33 cellular contexts compared by ENCODE assay signal in the genomic region with DNA sequence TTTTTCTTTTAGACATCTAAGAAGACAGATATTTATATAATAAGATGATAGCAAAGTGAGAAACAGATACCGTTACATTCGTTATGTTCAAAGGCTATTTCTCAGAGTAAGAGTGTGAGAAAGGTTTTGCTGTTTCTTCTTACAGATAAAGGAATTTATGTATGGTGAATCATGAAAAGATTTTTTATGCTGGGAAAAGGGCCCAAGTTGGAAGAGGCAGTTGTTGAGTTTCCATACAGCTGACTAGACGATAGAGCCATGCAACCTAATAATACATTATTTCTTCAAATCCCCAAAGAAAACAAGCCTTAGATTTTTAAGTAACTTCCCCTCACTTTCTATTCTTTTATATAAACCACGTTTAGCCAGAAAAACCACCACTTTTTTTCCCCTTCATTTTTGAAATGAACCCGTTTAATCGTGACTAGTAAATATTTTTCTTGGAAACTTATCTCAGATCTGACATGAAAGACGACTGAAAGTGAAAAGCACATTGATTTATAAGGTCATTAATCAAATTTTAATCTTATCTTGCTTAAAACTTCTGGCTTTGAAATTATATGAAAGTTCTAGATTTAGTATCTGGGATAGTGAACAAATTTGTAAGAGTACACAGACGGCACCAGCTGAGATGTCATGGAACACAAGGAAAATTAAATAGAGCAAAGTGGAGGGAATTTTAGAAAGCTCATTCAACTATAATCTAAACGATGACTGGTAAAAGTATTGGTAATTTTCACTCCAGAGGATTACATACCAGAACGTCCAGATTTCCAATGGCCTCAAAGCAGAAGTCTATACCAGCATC. TPM values are rescaled to one million over a fixed set of nuclear protein-coding genes. Genes with fewer than 3 reads are reported as not detected.
DNase-seq lines count a peak whose midpoint lies in the region; ATAC-seq and TF ChIP-seq lines count a peak whose summit lies in the region.
"Had no signal": no experiment of that assay in that cellular context is flagged by ENCODE, and none has a peak within 500 bp of the region (broad histone marks: within the 10 kb centered on the region; RNA-seq: fewer than 3 reads in every experiment).

No MANE protein-coding gene starts in this region.

- peak; percentile 45 for DNase-seq in amniotic epithelial cell (ENCODE audit: low read depth)
- peak; percentile 24 for DNase-seq in choroid plexus epithelial cell (ENCODE audit: low read depth)
- DNase-seq in omental fat pad (ENCODE audit: low spot score), result no peak
- DNase-seq in NCI-H69 (lab: John Stamatoyannopoulos, UW), result no peak
- no peak for DNase-seq in activated CD4-positive, alpha-beta T cell treated with anti-CD3 and anti-CD28 coated beads, Interleukin-2, amount 50 U/mL, for 1 hour
- no peak for DNase-seq in progenitor cell of endocrine pancreas (ENCODE audit: low spot score, unreplicated experiment)
- DNase-seq: activated CD4-positive, alpha-beta memory T cell treated with anti-CD3 and anti-CD28 coated beads, Interleukin-2, amount 10 ng/mL, durations not matched to agents 7 days and 5 days; activated CD4-positive, CD25-positive, alpha-beta regulatory T cell treated with anti-CD3 and anti-CD28 coated beads, Interleukin-2, amount 50 U/mL, for 72 hours; activated CD8-positive, alpha-beta memory T cell treated with anti-CD3 and anti-CD28 coated beads, Interleukin-2, amount 50 U/mL, for 4 hours; activated naive CD4-positive, alpha-beta T cell; activated naive CD8-positive, alpha-beta T cell treated with anti-CD3 and anti-CD28 coated beads, Interleukin-2, amount 50 U/mL, for 24 hours; COR-L47; cortex of kidney; effector memory CD4-positive, alpha-beta T cell; islet precursor cell; Kasumi-1; left ventricle myocardium superior; MV-4-11; NCI-H1436; NCI-H2081; NCI-H526; Right ventricle myocardium superior; T-helper 17 cell had no signal

- ATAC-seq in omental fat pad (ENCODE audit: low FRiP score), result peak; percentile 65
- no peak for ATAC-seq in HG03432 (IDR thresholded peaks at IDR 0.05; ENCODE audit: unreplicated experiment)
- ATAC-seq: activated naive CD8-positive, alpha-beta T cell treated with anti-CD3 and anti-CD28 coated beads, Interleukin-2, amount 50 U/mL, for 24 hours; left ventricle myocardium superior; Panc1; SK-N-SH treated with all-trans-retinoic acid at 6 μM for 48 hours; stimulated activated memory B cell treated with anti-CD40 and anti-IgM and Interleukin-4, amounts not matched to agents 10 μg/mL and 1 μg/mL and 100 μg/mL, for 72 hours; T-helper 17 cell had no signal

- H3K9me3 Mint-ChIP-seq in progenitor cell of endocrine pancreas (ENCODE audit: low read depth), result no peaks in the 10 kb centered on the region
- H3K9me3 Mint-ChIP-seq: activated CD4-positive, alpha-beta memory T cell treated with anti-CD3 and anti-CD28 coated beads, Interleukin-2, amount 10 ng/mL, durations not matched to agents 7 days and 5 days; activated naive CD8-positive, alpha-beta T cell treated with anti-CD3 and anti-CD28 coated beads, Interleukin-2, amount 50 U/mL, for 24 hours; stimulated activated memory B cell treated with anti-CD40 and anti-IgM and Interleukin-4, amounts not matched to agents 10 μg/mL and 1 μg/mL and 100 μg/mL, for 72 hours had no signal

- H3K27me3 Mint-ChIP-seq in progenitor cell of endocrine pancreas, result peaks cover 3% of the 10 kb centered on the region
- H3K27me3 Mint-ChIP-seq: activated naive CD8-positive, alpha-beta T cell treated with anti-CD3 and anti-CD28 coated beads, Interleukin-2, amount 50 U/mL, for 24 hours; stimulated activated memory B cell treated with anti-CD40 and anti-IgM and Interleukin-4, amounts not matched to agents 10 μg/mL and 1 μg/mL and 100 μg/mL, for 72 hours had no signal

- H3K36me3 Mint-ChIP-seq in progenitor cell of endocrine pancreas (ENCODE audit: insufficient read depth), result peaks cover 1% of the 10 kb centered on the region
- H3K36me3 Mint-ChIP-seq: stimulated activated memory B cell treated with anti-CD40 and anti-IgM and Interleukin-4, amounts not matched to agents 10 μg/mL and 1 μg/mL and 100 μg/mL, for 72 hours had no signal

- no peak for TF ChIP-seq CTCF in choroid plexus epithelial cell (conservative IDR thresholded peaks at IDR 0.05; ENCODE audit: low read depth, low read length)
- TF ChIP-seq CTCF in omental fat pad (IDR thresholded peaks at IDR 0.05), result no peak
- TF ChIP-seq CTCF in progenitor cell of endocrine pancreas (IDR thresholded peaks at IDR 0.05; ENCODE audit: unreplicated experiment), result no peak

- H3K4me1 Mint-ChIP-seq in progenitor cell of endocrine pancreas (ENCODE audit: low read depth), result peaks cover 30% of the 10 kb centered on the region
- H3K4me1 Mint-ChIP-seq: activated CD4-positive, alpha-beta memory T cell treated with anti-CD3 and anti-CD28 coated beads, Interleukin-2, amount 10 ng/mL, durations not matched to agents 7 days and 5 days; activated naive CD8-positive, alpha-beta T cell treated with anti-CD3 and anti-CD28 coated beads, Interleukin-2, amount 50 U/mL, for 24 hours; stimulated activated memory B cell treated with anti-CD40 and anti-IgM and Interleukin-4, amounts not matched to agents 10 μg/mL and 1 μg/mL and 100 μg/mL, for 72 hours; T-helper 17 cell had no signal

- no peak overlapping the region for H3K27ac Mint-ChIP-seq in progenitor cell of endocrine pancreas
- H3K27ac Mint-ChIP-seq: activated CD4-positive, alpha-beta memory T cell treated with anti-CD3 and anti-CD28 coated beads, Interleukin-2, amount 10 ng/mL, durations not matched to agents 7 days and 5 days; activated naive CD8-positive, alpha-beta T cell treated with anti-CD3 and anti-CD28 coated beads, Interleukin-2, amount 50 U/mL, for 24 hours; stimulated activated memory B cell treated with anti-CD40 and anti-IgM and Interleukin-4, amounts not matched to agents 10 μg/mL and 1 μg/mL and 100 μg/mL, for 72 hours; T-helper 17 cell had no signal

- no peak overlapping the region for H3K4me3 Mint-ChIP-seq in progenitor cell of endocrine pancreas (ENCODE audit: low read depth)
- H3K4me3 Mint-ChIP-seq: activated CD4-positive, alpha-beta memory T cell treated with anti-CD3 and anti-CD28 coated beads, Interleukin-2, amount 10 ng/mL, durations not matched to agents 7 days and 5 days; activated naive CD8-positive, alpha-beta T cell treated with anti-CD3 and anti-CD28 coated beads, Interleukin-2, amount 50 U/mL, for 24 hours; stimulated activated memory B cell treated with anti-CD40 and anti-IgM and Interleukin-4, amounts not matched to agents 10 μg/mL and 1 μg/mL and 100 μg/mL, for 72 hours; T-helper 17 cell had no signal

- no peak overlapping the region for H3K4me3 ChIP-seq in choroid plexus epithelial cell (ENCODE audit: low read depth, low read length)
- H3K4me3 ChIP-seq: BLaER1 treated with 17β-estradiol and CSF1 and Interleukin-3, amounts not matched to agents 10 nM and 100 nM; cardiac muscle cell; prostate gland had no signal

RNA-seq across cellular contexts. Expression of gene ADH6, which starts 10.9 kb away (rescaled TPM):
- total RNA-seq in omental fat pad, result under 1 TPM in 3 of 4 donors, not detected in 1; 0.19 to 0.50 (median 0.36) TPM
- 1.9 TPM in 2 replicates for total RNA-seq in progenitor cell of endocrine pancreas
- total RNA-seq: activated CD4-positive, alpha-beta memory T cell treated with anti-CD3 and anti-CD28 coated beads, Interleukin-2, amount 10 ng/mL, durations not matched to agents 7 days and 5 days; cardiac muscle cell; fibroblast of villous mesenchyme; H7; left ventricle myocardium superior; prostate gland; Right ventricle myocardium superior; T-helper 17 cell; temporal lobe had no signal

Comparison
In these comparisons a context has a peak if more than half of its experiments do, and no peak if none do; other contexts are left out.
1. DNase-seq: peak in amniotic epithelial cell (single experiment) and choroid plexus epithelial cell (single experiment); none in omental fat pad (single experiment), NCI-H69 (single experiment), activated CD4-positive, alpha-beta T cell treated with anti-CD3 and anti-CD28 coated beads, Interleukin-2, amount 50 U/mL, for 1 hour (single experiment) and progenitor cell of endocrine pancreas (single experiment).